Comparison of ENCODE assay signal across 8 cellular contexts in genomic region chr12:127559349-127560040, GRCh38.
A peak's percentile ranks its signal among the peaks of the same experiment; 100 is the strongest.
DNase-seq lines count a peak whose midpoint lies in the region; ATAC-seq and TF ChIP-seq lines count a peak whose summit lies in the region.
"Had no signal": no experiment of that assay in that cellular context is flagged by ENCODE, and none has a peak within 500 bp of the region (broad histone marks: within the 10 kb centered on the region; RNA-seq: fewer than 3 reads in every experiment).

No MANE protein-coding gene starts in this region.

- no peaks in the 10 kb centered on the region for H3K27me3 ChIP-seq in foreskin keratinocyte

- H3K27ac Mint-ChIP-seq in activated CD8-positive, alpha-beta T cell treated with anti-CD3 and anti-CD28 coated beads for 36 hours, result peak overlapping the region; percentile 84

- DNase-seq in NCI-H345 (lab: John Stamatoyannopoulos, UW) (peak; percentile 97), foreskin keratinocyte (peak; percentile 50 to 82), NCI-H524 (lab: John Stamatoyannopoulos, UW) (no peak)
- DNase-seq in activated CD8-positive, alpha-beta T cell treated with anti-CD3 and anti-CD28 coated beads for 36 hours, result peak; percentile 90
- DNase-seq in stimulated activated CD4-positive, alpha-beta T cell treated with anti-CD3 and anti-CD28 coated beads, Interleukin-1b, Interleukin-23, amount 100 ng/mL, for 1 hour (ENCODE audit: low read depth in 2 of 2), result peak; percentile 2 to 7

- H3K36me3 Mint-ChIP-seq in activated CD8-positive, alpha-beta T cell treated with anti-CD3 and anti-CD28 coated beads for 36 hours (ENCODE audit: low read depth), result no peaks in the 10 kb centered on the region
- H3K36me3 Mint-ChIP-seq: brain had no signal

- no peaks in the 10 kb centered on the region for H3K27me3 Mint-ChIP-seq in activated CD8-positive, alpha-beta T cell treated with anti-CD3 and anti-CD28 coated beads for 36 hours
- H3K27me3 Mint-ChIP-seq: brain had no signal

- H3K4me3 Mint-ChIP-seq in activated CD8-positive, alpha-beta T cell treated with anti-CD3 and anti-CD28 coated beads for 36 hours, result no peak overlapping the region
- H3K4me3 Mint-ChIP-seq: brain had no signal

- CTCF ChIA-PET in activated CD8-positive, alpha-beta T cell treated with anti-CD3 and anti-CD28 coated beads for 36 hours (lab: Charles Lee), result interaction anchor here (0.6 kb wide), 1 partner anchor 11 kb away, joined by 3 read pairs; no protein-coding TSS in a partner anchor

- H3K27ac ChIP-seq in foreskin keratinocyte, result no peak overlapping the region

- POLR2A ChIA-PET in activated CD8-positive, alpha-beta T cell treated with anti-CD3 and anti-CD28 coated beads for 36 hours (lab: Charles Lee), result no interaction called here

- peaks cover 15% of the 10 kb centered on the region for H3K4me1 Mint-ChIP-seq in activated CD8-positive, alpha-beta T cell treated with anti-CD3 and anti-CD28 coated beads for 36 hours (ENCODE audit: low read depth)

- peak; percentile 55 for TF ChIP-seq CTCF in activated CD8-positive, alpha-beta T cell treated with anti-CD3 and anti-CD28 coated beads for 36 hours (IDR thresholded peaks at IDR 0.05)
- peak; percentile 70 for TF ChIP-seq CTCF in foreskin keratinocyte (conservative IDR thresholded peaks at IDR 0.05)

- H3K4me1 ChIP-seq in foreskin keratinocyte, result no peaks in the 10 kb centered on the region

- intact Hi-C loops in activated CD8-positive, alpha-beta T cell treated with anti-CD3 and anti-CD28 coated beads for 36 hours (cut with micrococcal nuclease), result no loop called here

- peaks cover 8% of the 10 kb centered on the region for H3K9me3 Mint-ChIP-seq in activated CD8-positive, alpha-beta T cell treated with anti-CD3 and anti-CD28 coated beads for 36 hours

- ATAC-seq in GM18499 (IDR thresholded peaks at IDR 0.05; ENCODE audit: insufficient read depth, unreplicated experiment), result peak; percentile 80
- ATAC-seq in HG03103 (IDR thresholded peaks at IDR 0.05; ENCODE audit: low read depth, unreplicated experiment), result peak; percentile 53
- peak; percentile 93 for ATAC-seq in activated CD8-positive, alpha-beta T cell treated with anti-CD3 and anti-CD28 coated beads for 36 hours
- ATAC-seq in foreskin keratinocyte, result peak; percentile 97

Comparison
In these comparisons a context has a peak if more than half of its experiments do, and no peak if none do; other contexts are left out.
1. DNase-seq: peak in NCI-H345 (single experiment), activated CD8-positive, alpha-beta T cell treated with anti-CD3 and anti-CD28 coated beads for 36 hours (single experiment), foreskin keratinocyte (2 of 2) and stimulated activated CD4-positive, alpha-beta T cell treated with anti-CD3 and anti-CD28 coated beads, Interleukin-1b, Interleukin-23, amount 100 ng/mL, for 1 hour (2 of 2); none in NCI-H524 (0 of 2).
2. Peak in every context shown above with its lines, with median percentiles within 50 percentile points of each other: ATAC-seq.